8 cellular contexts compared by ENCODE assay signal in the genomic region with DNA sequence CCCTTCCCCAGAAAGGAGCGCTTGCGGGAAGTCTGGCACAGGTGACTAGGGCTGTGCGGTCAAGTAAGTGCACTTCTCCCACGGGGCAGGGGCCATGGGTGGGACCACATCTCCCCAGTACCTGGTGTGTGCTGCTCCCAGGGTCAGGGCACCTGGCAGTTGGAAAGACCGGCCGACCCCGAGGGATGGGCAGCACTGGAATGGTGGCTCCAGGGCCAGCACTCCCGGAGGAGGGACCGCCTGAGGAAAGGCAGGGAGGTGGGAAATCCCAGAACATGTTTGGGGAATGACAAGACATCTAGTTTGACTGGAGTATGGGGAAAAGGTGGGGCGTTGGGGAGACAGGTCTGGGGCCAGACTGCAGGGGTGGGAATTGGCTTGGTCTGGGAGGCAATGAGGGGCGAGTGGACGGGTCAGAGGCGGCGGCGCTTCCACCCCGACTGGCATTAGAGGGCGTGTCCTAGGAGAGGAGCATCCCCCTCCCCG. TPM values are rescaled to one million over a fixed set of nuclear protein-coding genes. Genes with fewer than 3 reads are reported as not detected.
DNase-seq lines count a peak whose midpoint lies in the region; ATAC-seq lines count a peak whose summit lies in the region.
"Had no signal": no experiment of that assay in that cellular context is flagged by ENCODE, and none has a peak within 500 bp of the region (broad histone marks: within the 10 kb centered on the region; RNA-seq: fewer than 3 reads in every experiment).

No MANE protein-coding gene starts in this region.

- H3K27ac ChIP-seq in subcutaneous abdominal adipose tissue (ENCODE audit: low read depth, low read length) = no peak overlapping the region

- H3K4me3 Mint-ChIP-seq in activated naive CD8-positive, alpha-beta T cell treated with anti-CD3 and anti-CD28 coated beads, Interleukin-2, amount 50 U/mL, for 24 hours = peak overlapping the region; percentile 51

- H3K4me1 Mint-ChIP-seq in activated naive CD8-positive, alpha-beta T cell treated with anti-CD3 and anti-CD28 coated beads, Interleukin-2, amount 50 U/mL, for 24 hours = peaks cover 44% of the 10 kb centered on the region

- peaks cover 6% of the 10 kb centered on the region for H3K27me3 Mint-ChIP-seq in activated naive CD8-positive, alpha-beta T cell treated with anti-CD3 and anti-CD28 coated beads, Interleukin-2, amount 50 U/mL, for 24 hours

- H3K4me3 ChIP-seq in subcutaneous abdominal adipose tissue (ENCODE audit: low read depth in 1 of 5, low read length in 5 of 5) = peak overlapping the region in 4 of 5 donors; percentile 79 to 84 (median 82)

- no peak overlapping the region for H3K27ac Mint-ChIP-seq in activated naive CD8-positive, alpha-beta T cell treated with anti-CD3 and anti-CD28 coated beads, Interleukin-2, amount 50 U/mL, for 24 hours

- no peaks in the 10 kb centered on the region for H3K36me3 ChIP-seq in subcutaneous abdominal adipose tissue (ENCODE audit: control insufficient read depth in 5 of 5, insufficient read depth in 5 of 5, low read length in 5 of 5)

- peaks cover 0 to 2% (median 0%) of the 10 kb centered on the region in 5 donors for H3K27me3 ChIP-seq in subcutaneous abdominal adipose tissue (ENCODE audit: control insufficient read depth in 5 of 5, insufficient read depth in 4 of 5, low read length in 5 of 5)

- peaks cover 9 to 52% (median 50%) of the 10 kb centered on the region in 5 donors for H3K4me1 ChIP-seq in subcutaneous abdominal adipose tissue (ENCODE audit: control insufficient read depth in 5 of 5, insufficient read depth in 5 of 5, low read length in 5 of 5)

- H3K36me3 Mint-ChIP-seq in activated naive CD8-positive, alpha-beta T cell treated with anti-CD3 and anti-CD28 coated beads, Interleukin-2, amount 50 U/mL, for 24 hours (ENCODE audit: low read depth) = no peaks in the 10 kb centered on the region

- H3K9me3 ChIP-seq in subcutaneous abdominal adipose tissue (ENCODE audit: control insufficient read depth in 5 of 5, low read length in 5 of 5) = no peaks in the 10 kb centered on the region

- DNase-seq in activated naive CD8-positive, alpha-beta T cell treated with anti-CD3 and anti-CD28 coated beads, Interleukin-2, amount 50 U/mL, for 24 hours = no peak
- DNase-seq in kidney tubule cell (ENCODE audit: low spot score) (peak; percentile 19), HT-29 (ENCODE audit: low spot score) (no peak), pons (ENCODE audit: low spot score) (no peak)

- H3K9ac ChIP-seq in subcutaneous abdominal adipose tissue (ENCODE audit: low read length in 5 of 5) = peak overlapping the region in 3 of 5 donors; percentile 64 to 77 (median 65)

- ATAC-seq in HG02970 (IDR thresholded peaks at IDR 0.05; ENCODE audit: low FRiP score, unreplicated experiment) = peak; percentile 17
- no peak for ATAC-seq in activated naive CD8-positive, alpha-beta T cell treated with anti-CD3 and anti-CD28 coated beads, Interleukin-2, amount 50 U/mL, for 24 hours
- no peak for ATAC-seq in HG03095 (IDR thresholded peaks at IDR 0.05; ENCODE audit: unreplicated experiment)

- H3K9me3 Mint-ChIP-seq in activated naive CD8-positive, alpha-beta T cell treated with anti-CD3 and anti-CD28 coated beads, Interleukin-2, amount 50 U/mL, for 24 hours = no peaks in the 10 kb centered on the region

RNA-seq across cellular contexts. Expression of a gene that starts 0.7 kb away (rescaled TPM):
- total RNA-seq in HT-29 (2014; rRNA removed; shearing (Covaris generic)) = 0.10 and 0.28 TPM in 2 replicates

RNA-seq across cellular contexts. Expression of a gene that starts 33.4 kb away (rescaled TPM):
- total RNA-seq in HT-29 (2014; rRNA removed; shearing (Covaris generic)) = not detected in 2 replicates
- total RNA-seq: HT1080 had no signal

RNA-seq across cellular contexts. Expression of a gene that starts 54.9 kb away (rescaled TPM):
- 273 and 289 TPM in 2 replicates for total RNA-seq in HT-29 (2014; rRNA removed; shearing (Covaris generic))
